In the genomic region with DNA sequence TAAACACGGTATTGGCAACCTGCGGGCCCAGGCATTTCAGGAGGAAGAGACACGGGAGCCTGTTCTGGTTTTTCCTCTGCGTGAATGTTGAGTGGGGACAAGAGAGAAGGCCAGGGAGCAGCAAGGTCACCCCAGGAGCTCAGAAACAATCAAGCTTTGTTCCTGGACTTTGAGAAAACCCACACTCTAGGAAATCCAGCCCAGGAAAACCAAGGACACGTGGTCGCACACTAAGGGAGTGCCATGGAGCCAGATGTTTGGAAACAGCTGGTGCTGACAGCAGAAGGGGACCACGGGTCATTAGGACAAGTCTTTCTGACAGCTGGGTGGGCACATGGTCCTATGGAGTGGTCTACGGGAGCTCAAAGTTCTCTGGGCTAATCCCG, we compare ENCODE assay signal across 1 cellular context.
A peak's percentile ranks its signal among the peaks of the same experiment; 100 is the strongest.
TF ChIP-seq lines count a peak whose summit lies in the region.

No MANE protein-coding gene starts in this region.

TF ChIP-seq in HepG2, 621 proteins besides CTCF, POLR2A, EP300 and RAD21 (continued from another document and continues in another):
- TF ChIP-seq, protein P1, sequence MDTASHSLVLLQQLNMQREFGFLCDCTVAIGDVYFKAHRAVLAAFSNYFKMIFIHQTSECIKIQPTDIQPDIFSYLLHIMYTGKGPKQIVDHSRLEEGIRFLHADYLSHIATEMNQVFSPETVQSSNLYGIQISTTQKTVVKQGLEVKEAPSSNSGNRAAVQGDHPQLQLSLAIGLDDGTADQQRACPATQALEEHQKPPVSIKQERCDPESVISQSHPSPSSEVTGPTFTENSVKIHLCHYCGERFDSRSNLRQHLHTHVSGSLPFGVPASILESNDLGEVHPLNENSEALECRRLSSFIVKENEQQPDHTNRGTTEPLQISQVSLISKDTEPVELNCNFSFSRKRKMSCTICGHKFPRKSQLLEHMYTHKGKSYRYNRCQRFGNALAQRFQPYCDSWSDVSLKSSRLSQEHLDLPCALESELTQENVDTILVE (CRISPR knock-in tag; IDR thresholded peaks at IDR 0.05) = 0 out of 2 replicates have a peak, but pooled peaks have one; percentile 36
- TF ChIP-seq ATAD3A (CRISPR knock-in tag; IDR thresholded peaks at IDR 0.05) (no peak), FOXK1 (CRISPR knock-in tag; IDR thresholded peaks at IDR 0.05; ENCODE audit: borderline replicate concordance, low read depth) (peak; percentile 84), DNMT3B (CRISPR knock-in tag; conservative IDR thresholded peaks at IDR 0.05) (no peak), PITX1 (CRISPR knock-in tag; IDR thresholded peaks at IDR 0.05) (peak; percentile 74; the same call in 1 of the 2 replicates), RBAK (CRISPR knock-in tag; IDR thresholded peaks at IDR 0.05) (no peak), MIER3 (CRISPR knock-in tag; IDR thresholded peaks at IDR 0.05; ENCODE audit: borderline replicate concordance) (no peak), ZIK1 (CRISPR knock-in tag; IDR thresholded peaks at IDR 0.05; ENCODE audit: borderline replicate concordance, low read depth) (no peak), CENPT (CRISPR knock-in tag; IDR thresholded peaks at IDR 0.05; ENCODE audit: low read depth) (no peak), CBX5 (CRISPR knock-in tag; IDR thresholded peaks at IDR 0.05; ENCODE audit: borderline replicate concordance) (peak; percentile 19; the same call in 1 of the 2 replicates), ZFP36 (IDR thresholded peaks at IDR 0.05; ENCODE audit: borderline replicate concordance, low read depth, low read length, partially characterized antibody) (no peak), ZNF138 (CRISPR knock-in tag; IDR thresholded peaks at IDR 0.05; ENCODE audit: low read depth) (no peak), ZNF432 (CRISPR knock-in tag; IDR thresholded peaks at IDR 0.05; ENCODE audit: borderline replicate concordance) (no peak), SP2 (CRISPR knock-in tag; IDR thresholded peaks at IDR 0.05) (no peak), KLF6 (CRISPR knock-in tag; IDR thresholded peaks at IDR 0.05) (0 out of 2 replicates have a peak, but pooled peaks have one; percentile 35), MTF1 (CRISPR knock-in tag; IDR thresholded peaks at IDR 0.05) (no peak), RFX3 (CRISPR knock-in tag; IDR thresholded peaks at IDR 0.05) (no peak), SP5 (CRISPR knock-in tag; IDR thresholded peaks at IDR 0.05; ENCODE audit: borderline replicate concordance, low read depth) (0 out of 2 replicates have a peak, but pooled peaks have one; percentile 31), HDAC2 (CRISPR knock-in tag; IDR thresholded peaks at IDR 0.05) (peak; percentile 79), TCF12 (IDR thresholded peaks at IDR 0.05) (no peak), TCF12 (CRISPR knock-in tag; IDR thresholded peaks at IDR 0.05) (0 out of 2 replicates have a peak, but pooled peaks have one; percentile 31), ZBTB7A (CRISPR knock-in tag; IDR thresholded peaks at IDR 0.05) (no peak), MZF1 (CRISPR knock-in tag; IDR thresholded peaks at IDR 0.05; ENCODE audit: borderline replicate concordance) (no peak), RFX5 (IDR thresholded peaks at IDR 0.05; ENCODE audit: low read depth, low read length) (no peak), ZNF652 (CRISPR knock-in tag; IDR thresholded peaks at IDR 0.05; ENCODE audit: borderline replicate concordance, low read depth) (no peak), THYN1 (CRISPR knock-in tag; IDR thresholded peaks at IDR 0.05; ENCODE audit: borderline replicate concordance, low read depth) (0 out of 2 replicates have a peak, but pooled peaks have one; percentile 39), GABPA (IDR thresholded peaks at IDR 0.05; ENCODE audit: low read depth, low read length) (no peak), GABPA (CRISPR knock-in tag; IDR thresholded peaks at IDR 0.05; ENCODE audit: low read depth) (peak; percentile 29; the same call in 1 of the 2 replicates)
- TF ChIP-seq, protein P2, sequence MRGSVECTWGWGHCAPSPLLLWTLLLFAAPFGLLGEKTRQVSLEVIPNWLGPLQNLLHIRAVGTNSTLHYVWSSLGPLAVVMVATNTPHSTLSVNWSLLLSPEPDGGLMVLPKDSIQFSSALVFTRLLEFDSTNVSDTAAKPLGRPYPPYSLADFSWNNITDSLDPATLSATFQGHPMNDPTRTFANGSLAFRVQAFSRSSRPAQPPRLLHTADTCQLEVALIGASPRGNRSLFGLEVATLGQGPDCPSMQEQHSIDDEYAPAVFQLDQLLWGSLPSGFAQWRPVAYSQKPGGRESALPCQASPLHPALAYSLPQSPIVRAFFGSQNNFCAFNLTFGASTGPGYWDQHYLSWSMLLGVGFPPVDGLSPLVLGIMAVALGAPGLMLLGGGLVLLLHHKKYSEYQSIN (CRISPR knock-in tag; IDR thresholded peaks at IDR 0.05; ENCODE audit: borderline replicate concordance) = no peak
- TF ChIP-seq, protein P3, sequence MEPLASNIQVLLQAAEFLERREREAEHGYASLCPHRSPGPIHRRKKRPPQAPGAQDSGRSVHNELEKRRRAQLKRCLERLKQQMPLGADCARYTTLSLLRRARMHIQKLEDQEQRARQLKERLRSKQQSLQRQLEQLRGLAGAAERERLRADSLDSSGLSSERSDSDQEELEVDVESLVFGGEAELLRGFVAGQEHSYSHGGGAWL (CRISPR knock-in tag; IDR thresholded peaks at IDR 0.05) = peak; percentile 65
- TF ChIP-seq, protein P4, sequence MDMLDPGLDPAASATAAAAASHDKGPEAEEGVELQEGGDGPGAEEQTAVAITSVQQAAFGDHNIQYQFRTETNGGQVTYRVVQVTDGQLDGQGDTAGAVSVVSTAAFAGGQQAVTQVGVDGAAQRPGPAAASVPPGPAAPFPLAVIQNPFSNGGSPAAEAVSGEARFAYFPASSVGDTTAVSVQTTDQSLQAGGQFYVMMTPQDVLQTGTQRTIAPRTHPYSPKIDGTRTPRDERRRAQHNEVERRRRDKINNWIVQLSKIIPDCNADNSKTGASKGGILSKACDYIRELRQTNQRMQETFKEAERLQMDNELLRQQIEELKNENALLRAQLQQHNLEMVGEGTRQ (IDR thresholded peaks at IDR 0.05; ENCODE audit: low read depth, low read length) = peak; percentile 43; the same call in 1 of the 2 replicates
- TF ChIP-seq, protein P4 (CRISPR knock-in tag; IDR thresholded peaks at IDR 0.05; ENCODE audit: borderline replicate concordance) = peak; percentile 43; the same call in 1 of the 2 replicates
- TF ChIP-seq, protein P5, sequence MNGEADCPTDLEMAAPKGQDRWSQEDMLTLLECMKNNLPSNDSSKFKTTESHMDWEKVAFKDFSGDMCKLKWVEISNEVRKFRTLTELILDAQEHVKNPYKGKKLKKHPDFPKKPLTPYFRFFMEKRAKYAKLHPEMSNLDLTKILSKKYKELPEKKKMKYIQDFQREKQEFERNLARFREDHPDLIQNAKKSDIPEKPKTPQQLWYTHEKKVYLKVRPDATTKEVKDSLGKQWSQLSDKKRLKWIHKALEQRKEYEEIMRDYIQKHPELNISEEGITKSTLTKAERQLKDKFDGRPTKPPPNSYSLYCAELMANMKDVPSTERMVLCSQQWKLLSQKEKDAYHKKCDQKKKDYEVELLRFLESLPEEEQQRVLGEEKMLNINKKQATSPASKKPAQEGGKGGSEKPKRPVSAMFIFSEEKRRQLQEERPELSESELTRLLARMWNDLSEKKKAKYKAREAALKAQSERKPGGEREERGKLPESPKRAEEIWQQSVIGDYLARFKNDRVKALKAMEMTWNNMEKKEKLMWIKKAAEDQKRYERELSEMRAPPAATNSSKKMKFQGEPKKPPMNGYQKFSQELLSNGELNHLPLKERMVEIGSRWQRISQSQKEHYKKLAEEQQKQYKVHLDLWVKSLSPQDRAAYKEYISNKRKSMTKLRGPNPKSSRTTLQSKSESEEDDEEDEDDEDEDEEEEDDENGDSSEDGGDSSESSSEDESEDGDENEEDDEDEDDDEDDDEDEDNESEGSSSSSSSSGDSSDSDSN (CRISPR knock-in tag; IDR thresholded peaks at IDR 0.05) = no peak
- TF ChIP-seq, protein P6, sequence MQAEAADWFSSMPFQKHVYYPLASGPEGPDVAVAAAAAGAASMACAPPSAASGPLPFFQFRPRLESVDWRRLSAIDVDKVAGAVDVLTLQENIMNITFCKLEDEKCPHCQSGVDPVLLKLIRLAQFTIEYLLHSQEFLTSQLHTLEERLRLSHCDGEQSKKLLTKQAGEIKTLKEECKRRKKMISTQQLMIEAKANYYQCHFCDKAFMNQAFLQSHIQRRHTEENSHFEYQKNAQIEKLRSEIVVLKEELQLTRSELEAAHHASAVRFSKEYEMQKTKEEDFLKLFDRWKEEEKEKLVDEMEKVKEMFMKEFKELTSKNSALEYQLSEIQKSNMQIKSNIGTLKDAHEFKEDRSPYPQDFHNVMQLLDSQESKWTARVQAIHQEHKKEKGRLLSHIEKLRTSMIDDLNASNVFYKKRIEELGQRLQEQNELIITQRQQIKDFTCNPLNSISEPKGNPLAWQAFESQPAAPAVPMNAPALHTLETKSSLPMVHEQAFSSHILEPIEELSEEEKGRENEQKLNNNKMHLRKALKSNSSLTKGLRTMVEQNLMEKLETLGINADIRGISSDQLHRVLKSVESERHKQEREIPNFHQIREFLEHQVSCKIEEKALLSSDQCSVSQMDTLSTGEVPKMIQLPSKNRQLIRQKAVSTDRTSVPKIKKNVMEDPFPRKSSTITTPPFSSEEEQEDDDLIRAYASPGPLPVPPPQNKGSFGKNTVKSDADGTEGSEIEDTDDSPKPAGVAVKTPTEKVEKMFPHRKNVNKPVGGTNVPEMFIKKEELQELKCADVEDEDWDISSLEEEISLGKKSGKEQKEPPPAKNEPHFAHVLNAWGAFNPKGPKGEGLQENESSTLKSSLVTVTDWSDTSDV (CRISPR knock-in tag; IDR thresholded peaks at IDR 0.05) = no peak
- TF ChIP-seq, protein P7, sequence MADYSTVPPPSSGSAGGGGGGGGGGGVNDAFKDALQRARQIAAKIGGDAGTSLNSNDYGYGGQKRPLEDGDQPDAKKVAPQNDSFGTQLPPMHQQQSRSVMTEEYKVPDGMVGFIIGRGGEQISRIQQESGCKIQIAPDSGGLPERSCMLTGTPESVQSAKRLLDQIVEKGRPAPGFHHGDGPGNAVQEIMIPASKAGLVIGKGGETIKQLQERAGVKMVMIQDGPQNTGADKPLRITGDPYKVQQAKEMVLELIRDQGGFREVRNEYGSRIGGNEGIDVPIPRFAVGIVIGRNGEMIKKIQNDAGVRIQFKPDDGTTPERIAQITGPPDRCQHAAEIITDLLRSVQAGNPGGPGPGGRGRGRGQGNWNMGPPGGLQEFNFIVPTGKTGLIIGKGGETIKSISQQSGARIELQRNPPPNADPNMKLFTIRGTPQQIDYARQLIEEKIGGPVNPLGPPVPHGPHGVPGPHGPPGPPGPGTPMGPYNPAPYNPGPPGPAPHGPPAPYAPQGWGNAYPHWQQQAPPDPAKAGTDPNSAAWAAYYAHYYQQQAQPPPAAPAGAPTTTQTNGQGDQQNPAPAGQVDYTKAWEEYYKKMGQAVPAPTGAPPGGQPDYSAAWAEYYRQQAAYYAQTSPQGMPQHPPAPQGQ (CRISPR knock-in tag; IDR thresholded peaks at IDR 0.05; ENCODE audit: borderline replicate concordance) = no peak
- TF ChIP-seq, protein P8, sequence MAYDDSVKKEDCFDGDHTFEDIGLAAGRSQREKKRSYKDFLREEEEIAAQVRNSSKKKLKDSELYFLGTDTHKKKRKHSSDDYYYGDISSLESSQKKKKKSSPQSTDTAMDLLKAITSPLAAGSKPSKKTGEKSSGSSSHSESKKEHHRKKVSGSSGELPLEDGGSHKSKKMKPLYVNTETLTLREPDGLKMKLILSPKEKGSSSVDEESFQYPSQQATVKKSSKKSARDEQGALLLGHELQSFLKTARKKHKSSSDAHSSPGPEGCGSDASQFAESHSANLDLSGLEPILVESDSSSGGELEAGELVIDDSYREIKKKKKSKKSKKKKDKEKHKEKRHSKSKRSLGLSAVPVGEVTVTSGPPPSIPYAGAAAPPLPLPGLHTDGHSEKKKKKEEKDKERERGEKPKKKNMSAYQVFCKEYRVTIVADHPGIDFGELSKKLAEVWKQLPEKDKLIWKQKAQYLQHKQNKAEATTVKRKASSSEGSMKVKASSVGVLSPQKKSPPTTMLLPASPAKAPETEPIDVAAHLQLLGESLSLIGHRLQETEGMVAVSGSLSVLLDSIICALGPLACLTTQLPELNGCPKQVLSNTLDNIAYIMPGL (CRISPR knock-in tag; IDR thresholded peaks at IDR 0.05; ENCODE audit: borderline replicate concordance in 1 of 2, low read depth in 1 of 2) = 0 out of 4 replicates have a peak, but pooled peaks of 1 of the 2 experiments have one; percentile 22
- TF ChIP-seq, protein P9, sequence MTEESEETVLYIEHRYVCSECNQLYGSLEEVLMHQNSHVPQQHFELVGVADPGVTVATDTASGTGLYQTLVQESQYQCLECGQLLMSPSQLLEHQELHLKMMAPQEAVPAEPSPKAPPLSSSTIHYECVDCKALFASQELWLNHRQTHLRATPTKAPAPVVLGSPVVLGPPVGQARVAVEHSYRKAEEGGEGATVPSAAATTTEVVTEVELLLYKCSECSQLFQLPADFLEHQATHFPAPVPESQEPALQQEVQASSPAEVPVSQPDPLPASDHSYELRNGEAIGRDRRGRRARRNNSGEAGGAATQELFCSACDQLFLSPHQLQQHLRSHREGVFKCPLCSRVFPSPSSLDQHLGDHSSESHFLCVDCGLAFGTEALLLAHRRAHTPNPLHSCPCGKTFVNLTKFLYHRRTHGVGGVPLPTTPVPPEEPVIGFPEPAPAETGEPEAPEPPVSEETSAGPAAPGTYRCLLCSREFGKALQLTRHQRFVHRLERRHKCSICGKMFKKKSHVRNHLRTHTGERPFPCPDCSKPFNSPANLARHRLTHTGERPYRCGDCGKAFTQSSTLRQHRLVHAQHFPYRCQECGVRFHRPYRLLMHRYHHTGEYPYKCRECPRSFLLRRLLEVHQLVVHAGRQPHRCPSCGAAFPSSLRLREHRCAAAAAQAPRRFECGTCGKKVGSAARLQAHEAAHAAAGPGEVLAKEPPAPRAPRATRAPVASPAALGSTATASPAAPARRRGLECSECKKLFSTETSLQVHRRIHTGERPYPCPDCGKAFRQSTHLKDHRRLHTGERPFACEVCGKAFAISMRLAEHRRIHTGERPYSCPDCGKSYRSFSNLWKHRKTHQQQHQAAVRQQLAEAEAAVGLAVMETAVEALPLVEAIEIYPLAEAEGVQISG (CRISPR knock-in tag; IDR thresholded peaks at IDR 0.05) = peak; percentile 21; the same call in 1 of the 2 replicates
